Comparison of ENCODE assay signal across 18 cellular contexts in genomic region chr3:187795207-187795960, GRCh38. TPM values are rescaled to one million over a fixed set of nuclear protein-coding genes. Genes with fewer than 3 reads are reported as not detected.
DNase-seq lines count a peak whose midpoint lies in the region; ATAC-seq, FAIRE-seq and TF ChIP-seq lines count a peak whose summit lies in the region.
"Had no signal": no experiment of that assay in that cellular context is flagged by ENCODE, and none has a peak within 500 bp of the region (broad histone marks: within the 10 kb centered on the region; RNA-seq: fewer than 3 reads in every experiment).

No MANE protein-coding gene starts in this region.

- DNase-seq in activated CD4-positive, alpha-beta T cell treated with anti-CD3 and anti-CD28 coated beads, Interleukin-2, amount 10 ng/mL, durations not matched to agents 7 days and 5 days = no peak
- no peak for DNase-seq in activated CD4-positive, alpha-beta T cell treated with anti-CD3 and anti-CD28 coated beads, Interleukin-2, amount 50 U/mL, for 1 hour
- DNase-seq in K562 (ENCODE audit: extremely low read depth in 1 of 4, low spot score in 3 of 4) (no peak), stomach (peak; percentile 31), endothelial cell (ENCODE audit: low spot score) (no peak), BE2C (no peak), NCI-H2029 treated with DMSO at 0.1 percent for 48 hours (lab: John Stamatoyannopoulos, UW) (no peak)
- DNase-seq: COR-L47, DMS53, H9, NCI-H146, NCI-H345, NCI-H526 treated with DMSO at 0.1 percent for 48 hours had no signal

- CTCF ChIA-PET in activated CD4-positive, alpha-beta T cell treated with anti-CD3 and anti-CD28 coated beads, Interleukin-2, amount 10 ng/mL, durations not matched to agents 7 days and 5 days (lab: Charles Lee) = interaction anchor here (0.5 kb wide), 1 partner anchor 256 kb away, joined by 3 read pairs; no protein-coding TSS in a partner anchor
- CTCF ChIA-PET in K562 (lab: Yijun Ruan, JAX; ENCODE audit: low intra/inter-chr PET ratio) = no interaction called here

- H3K9ac ChIP-seq in K562 (ENCODE audit: insufficient read depth in 1 of 2, low read depth in 2 of 2, low read length in 2 of 2) (no peak overlapping the region), liver (ENCODE audit: low read depth in 1 of 2, low read length in 2 of 2) (peak overlapping the region in 1 of 2 donors; percentile 66)

- in situ Hi-C loops in K562 (cut with MboI) = no loop called here

- TF ChIP-seq EP300 in K562 (IDR thresholded peaks at IDR 0.05; ENCODE audit: low read length) (no peak), stomach (IDR thresholded peaks at IDR 0.05) (no peak)

- no peaks in the 10 kb centered on the region for H3K79me2 ChIP-seq in K562 (ENCODE audit: control insufficient read depth, insufficient read depth, low read length)

- H3K4me1 Mint-ChIP-seq in activated CD4-positive, alpha-beta T cell treated with anti-CD3 and anti-CD28 coated beads, Interleukin-2, amount 10 ng/mL, durations not matched to agents 7 days and 5 days = peaks cover 46% of the 10 kb centered on the region
- no peaks in the 10 kb centered on the region for H3K4me1 Mint-ChIP-seq in endothelial cell (ENCODE audit: unreplicated experiment)

- H3K9me1 ChIP-seq in K562 (ENCODE audit: control insufficient read depth, insufficient read depth, low read length) = no peaks in the 10 kb centered on the region

- peak overlapping the region; percentile 27 for H3K27ac Mint-ChIP-seq in activated CD4-positive, alpha-beta T cell treated with anti-CD3 and anti-CD28 coated beads, Interleukin-2, amount 10 ng/mL, durations not matched to agents 7 days and 5 days
- H3K27ac Mint-ChIP-seq in endothelial cell (ENCODE audit: unreplicated experiment) = no peak overlapping the region
- H3K27ac Mint-ChIP-seq: H9 had no signal

- BruUV-seq in K562 (replicated peaks; lab: Mats Ljungman, UMichigan) = no TSS peak

- whole genome bisulfite sequencing in K562 (ENCODE audit: insufficient coverage, low coverage, missing lambda C conversion rate) = 0% methylated on average over 5 of the region's 7 CpGs
- WGBS in liver = 41% methylated on average over 7 of the region's 7 CpGs
- WGBS in stomach, 5 donors = 66 to 72% (median 68%) methylated on average over 7 of the region's 7 CpGs

- no peak overlapping the region for H3K4me2 ChIP-seq in K562 (ENCODE audit: insufficient read depth, low read length)

- H3K9me3 ChIP-seq in K562 (replicated peaks; ENCODE audit: control insufficient read depth, insufficient read depth, low read depth, low read length) = no peaks in the 10 kb centered on the region
- H3K9me3 ChIP-seq in liver (ENCODE audit: control insufficient read depth in 4 of 4, low read length in 3 of 4) = no peaks in the 10 kb centered on the region
- H3K9me3 ChIP-seq in stomach = no peaks in the 10 kb centered on the region
- H3K9me3 ChIP-seq in BE2C = no peaks in the 10 kb centered on the region

- H3K36me3 ChIP-seq in K562 (ENCODE audit: control insufficient read depth, insufficient read depth, low read length) (no peaks in the 10 kb centered on the region), liver (ENCODE audit: control insufficient read depth in 4 of 4, insufficient read depth in 3 of 4, low read depth in 1 of 4, low read length in 3 of 4) (no peaks in the 10 kb centered on the region), stomach (no peaks in the 10 kb centered on the region), BE2C (no peaks in the 10 kb centered on the region)

- FAIRE-seq in K562 (lab: Jason Lieb, UNC) = no peak
- FAIRE-seq: A204.1, GM18507 had no signal

- TF ChIP-seq RAD21 in K562 (CRISPR knock-in tag; conservative IDR thresholded peaks at IDR 0.05 in 1 of 2, IDR thresholded peaks at IDR 0.05 in 1 of 2) = no peak
- TF ChIP-seq RAD21 in liver (IDR thresholded peaks at IDR 0.05) = peak; percentile 65

- intact Hi-C loops in K562 (cut with micrococcal nuclease) (no loop called here), stomach (cut with DNase I; ENCODE audit: low total_unique reads) (no loop called here)

- H3K4me3 ChIP-seq in K562 (no peak overlapping the region), liver (ENCODE audit: low read depth in 1 of 3, low read length in 3 of 3) (no peak overlapping the region), stomach (no peak overlapping the region), BE2C (ENCODE audit: low read depth, low read length) (no peak overlapping the region)

- H3K27me3 Mint-ChIP-seq in activated CD4-positive, alpha-beta T cell treated with anti-CD3 and anti-CD28 coated beads, Interleukin-2, amount 10 ng/mL, durations not matched to agents 7 days and 5 days = no peaks in the 10 kb centered on the region
- no peaks in the 10 kb centered on the region for H3K27me3 Mint-ChIP-seq in endothelial cell (ENCODE audit: unreplicated experiment)

- no peak overlapping the region for H2AFZ ChIP-seq in K562 (ENCODE audit: low read depth, low read length)

- peaks cover 60% of the 10 kb centered on the region for H3K36me3 Mint-ChIP-seq in activated CD4-positive, alpha-beta T cell treated with anti-CD3 and anti-CD28 coated beads, Interleukin-2, amount 10 ng/mL, durations not matched to agents 7 days and 5 days (ENCODE audit: low read depth)
- H3K36me3 Mint-ChIP-seq in endothelial cell (ENCODE audit: low read depth, unreplicated experiment) = no peaks in the 10 kb centered on the region
- H3K36me3 Mint-ChIP-seq: CD14-positive monocyte had no signal

- POLR2A ChIA-PET in activated CD4-positive, alpha-beta T cell treated with anti-CD3 and anti-CD28 coated beads, Interleukin-2, amount 10 ng/mL, durations not matched to agents 7 days and 5 days (lab: Charles Lee) = no interaction called here
- POLR2A ChIA-PET in K562 (lab: Yijun Ruan, JAX) = interaction anchor here (0.7 to 1.6 kb wide), 2 partner anchors 8 to 15 kb away, joined by 3 to 4 read pairs; no protein-coding TSS in a partner anchor

- no peak overlapping the region for H3K27ac ChIP-seq in K562 (ENCODE audit: extremely low read depth, low read depth, low read length)
- H3K27ac ChIP-seq in liver (ENCODE audit: low read depth in 1 of 2, low read length in 2 of 2) = peak overlapping the region; percentile 46 to 69
- H3K27ac ChIP-seq in stomach = no peak overlapping the region
- H3K27ac ChIP-seq: RWPE1 had no signal

- H4K20me1 ChIP-seq in K562 (replicated peaks; ENCODE audit: control insufficient read depth, insufficient read depth, low read length) = no peaks in the 10 kb centered on the region

- peaks cover 31% of the 10 kb centered on the region for H3K9me3 Mint-ChIP-seq in activated CD4-positive, alpha-beta T cell treated with anti-CD3 and anti-CD28 coated beads, Interleukin-2, amount 10 ng/mL, durations not matched to agents 7 days and 5 days
- no peaks in the 10 kb centered on the region for H3K9me3 Mint-ChIP-seq in endothelial cell (ENCODE audit: unreplicated experiment)
- H3K9me3 Mint-ChIP-seq: H9 had no signal

- H3K4me1 ChIP-seq in K562 (replicated peaks in 1 of 2; ENCODE audit: control insufficient read depth in 2 of 2, insufficient read depth in 2 of 2, low read length in 2 of 2) (no peaks in the 10 kb centered on the region), liver (ENCODE audit: control insufficient read depth in 4 of 4, insufficient read depth in 4 of 4, low read length in 3 of 4) (peaks cover 2 to 29% (median 19%) of the 10 kb centered on the region in 4 donors), stomach (peaks cover 0 to 20% (median 4%) of the 10 kb centered on the region in 4 donors), BE2C (no peaks in the 10 kb centered on the region)

- H3K27me3 ChIP-seq in K562 (ENCODE audit: control insufficient read depth in 2 of 2, insufficient read depth in 2 of 2, low read length in 2 of 2) = peaks cover 0 to 26% of the 10 kb centered on the region in 2 experiments; a peak in 3 of 5 replicates
- no peaks in the 10 kb centered on the region for H3K27me3 ChIP-seq in liver (ENCODE audit: control insufficient read depth in 4 of 4, insufficient read depth in 4 of 4, low read length in 3 of 4)
- H3K27me3 ChIP-seq in stomach = no peaks in the 10 kb centered on the region
- H3K27me3 ChIP-seq in BE2C = no peaks in the 10 kb centered on the region; the same call in 1 of the 2 replicates

- no peak for ATAC-seq in K562

- TF ChIP-seq CTCF in K562 (IDR thresholded peaks at IDR 0.05 in 2 of 3, conservative IDR thresholded peaks at IDR 0.05 in 1 of 3; ENCODE audit: insufficient read depth in 2 of 3, low read depth in 1 of 3, low read length in 3 of 3) = no peak
- no peak for TF ChIP-seq CTCF in liver (IDR thresholded peaks at IDR 0.05; ENCODE audit: low read depth, low read length, missing input control)
- TF ChIP-seq CTCF in stomach (IDR thresholded peaks at IDR 0.05) = no peak
- TF ChIP-seq CTCF in endothelial cell (IDR thresholded peaks at IDR 0.05; ENCODE audit: unreplicated experiment) = no peak
- no peak for TF ChIP-seq CTCF in BE2C (IDR thresholded peaks at IDR 0.05; ENCODE audit: low read depth, low read length)

- TF ChIP-seq POLR2A in K562 (conservative IDR thresholded peaks at IDR 0.05) (no peak), stomach (IDR thresholded peaks at IDR 0.05) (no peak)

- H3K4me3 Mint-ChIP-seq in activated CD4-positive, alpha-beta T cell treated with anti-CD3 and anti-CD28 coated beads, Interleukin-2, amount 10 ng/mL, durations not matched to agents 7 days and 5 days = no peak overlapping the region
- H3K4me3 Mint-ChIP-seq in endothelial cell (ENCODE audit: unreplicated experiment) = no peak overlapping the region
- H3K4me3 Mint-ChIP-seq: CD14-positive monocyte, H9 had no signal

RNA-seq across cellular contexts. Expression of gene BCL6, which starts 50.1 kb away (rescaled TPM):
- total RNA-seq in activated CD4-positive, alpha-beta T cell treated with anti-CD3 and anti-CD28 coated beads, Interleukin-2, amount 10 ng/mL, durations not matched to agents 7 days and 5 days = 10 to 100 TPM; 12.0 to 12.7 TPM
- 13.3 and 20.6 TPM in 2 replicates for total RNA-seq in K562 (2011; cell fraction: chromatin; rRNA removed; ENCODE audit: low replicate concordance)
- 9.1 and 10.0 TPM in 2 replicates for total RNA-seq in K562 (2011; cell fraction: nucleolus; rRNA removed)
- 14.6 and 28.6 TPM in 2 replicates for total RNA-seq in K562 (2011; cell fraction: nucleoplasm; rRNA removed)
- total RNA-seq in K562 (2014; rRNA removed) = 0.64 and 1.3 TPM in 2 replicates
- 1.4 and 1.6 TPM in 2 replicates for total RNA-seq in K562 (2014; rRNA removed; fragmentation: Illumina TruSeq; extraction: Trizol)
- 0.94 and 0.98 TPM in 2 replicates for total RNA-seq in K562 (2015; rRNA removed; fragmentation: Illumina TruSeq; extraction: Trizol)
- 2.4 and 3.5 TPM in 2 replicates for total RNA-seq in K562 (2021)
- 3.4 and 8.7 TPM in 2 replicates for polyA plus RNA-seq in K562 (2011; rRNA removed)
- 0.98 and 3.2 TPM in 2 replicates for polyA plus RNA-seq in K562 (2011; cell fraction: cytosol; rRNA removed)
- 21.7 and 44.7 TPM in 2 replicates for polyA plus RNA-seq in K562 (2011; cell fraction: nucleus; rRNA removed)
- 5.8 and 17.3 TPM in 2 replicates for polyA plus RNA-seq in K562 (2012)
- 2.6 and 2.8 TPM in 2 replicates for polyA plus RNA-seq in K562 (2014; fragmentation: Illumina TruSeq; extraction: Trizol)
- polyA plus RNA-seq in K562 (2014; fragmentation: Nextera tagmentation; extraction: Ambion mirVana) = under 1 TPM; 0.08 to 0.23 TPM
- polyA plus RNA-seq in K562 (2014; rRNA removed) = 2.5 and 2.8 TPM in 2 replicates
- polyA minus RNA-seq in K562 (2011; rRNA and poly(A)+ RNA removed) = 3.9 and 5.7 TPM in 2 replicates
- 0.48 and 0.91 TPM in 2 replicates for polyA minus RNA-seq in K562 (2011; cell fraction: cytosol; rRNA and poly(A)+ RNA removed)
- polyA minus RNA-seq in K562 (2011; cell fraction: nucleus; rRNA and poly(A)+ RNA removed) = 3.8 and 5.6 TPM in 2 replicates
- 10 to 100 TPM in 1 of 2 donors, 1 to 10 TPM in 1; 7.8 to 71.8 TPM for total RNA-seq in liver
- polyA plus RNA-seq in liver = 10 to 100 TPM in 1 of 2 donors, 1 to 10 TPM in 1; 9.1 to 17.6 TPM
- 100 to 1,000 TPM in 1 of 5 donors, 10 to 100 TPM in 4; 11.6 to 112 (median 39.7) TPM for total RNA-seq in stomach
- polyA plus RNA-seq in stomach = 10 to 100 TPM; 11.1 to 36.1 (median 23.4) TPM
- total RNA-seq in endothelial cell (ENCODE audit: unreplicated experiment) = 7.6 TPM
- 1.2 TPM for polyA plus RNA-seq in BE2C (2012; ENCODE audit: insufficient read depth, insufficient read length, low read depth)

Comparison
In these comparisons a context has a peak if more than half of its experiments do, and no peak if none do; other contexts are left out.
1. H3K27ac ChIP-seq: peak in liver (2 of 2); none in K562 (single experiment) and stomach (0 of 5).